ENCODE assay signal across 8 cellular contexts in the genomic region with DNA sequence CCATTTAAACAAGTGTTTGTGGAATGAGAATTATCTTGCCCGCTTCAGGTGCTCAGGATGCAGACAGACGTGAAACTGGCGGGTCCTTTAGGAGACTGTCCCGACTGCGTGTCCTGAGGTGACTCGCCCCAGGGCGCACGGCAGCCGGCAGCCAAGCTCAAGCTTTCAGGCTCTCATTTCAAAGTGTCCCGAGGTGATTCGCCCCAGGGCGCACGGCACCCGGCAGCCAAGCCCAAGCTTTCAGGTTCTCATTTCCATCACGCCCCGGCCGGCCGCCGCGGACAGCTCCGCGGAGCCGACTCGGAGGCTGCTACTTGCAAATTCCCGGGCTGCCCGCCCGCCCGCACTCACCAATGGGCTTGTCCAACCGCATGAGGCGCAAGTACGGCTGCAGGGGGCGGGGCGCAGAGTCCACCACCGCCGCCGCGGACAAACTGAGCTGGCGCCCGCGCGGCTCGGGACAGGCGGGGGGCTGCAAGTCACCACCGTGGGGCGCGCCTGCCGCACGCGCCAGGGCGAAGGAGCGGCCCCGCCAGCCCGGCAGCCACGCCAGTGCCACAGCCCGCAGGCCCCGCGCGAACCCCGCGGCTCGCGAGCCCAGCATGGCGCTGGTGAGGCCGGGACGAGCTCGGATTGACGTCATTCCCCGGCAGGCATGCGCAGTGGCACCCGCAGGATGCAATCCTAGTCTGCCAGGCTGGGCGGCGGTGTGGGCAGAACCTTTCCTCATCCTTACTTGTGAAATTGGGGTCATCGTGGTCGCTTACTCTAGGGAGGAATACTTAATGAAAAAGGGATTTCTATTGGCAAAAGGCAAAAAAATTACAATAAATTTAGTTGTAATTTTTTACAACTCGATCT. TPM values are rescaled to one million over a fixed set of nuclear protein-coding genes. Genes with fewer than 3 reads are reported as not detected.
A peak's percentile ranks its signal among the peaks of the same experiment; 100 is the strongest.
DNase-seq lines count a peak whose midpoint lies in the region; ATAC-seq lines count a peak whose summit lies in the region.

A gene with protein sequence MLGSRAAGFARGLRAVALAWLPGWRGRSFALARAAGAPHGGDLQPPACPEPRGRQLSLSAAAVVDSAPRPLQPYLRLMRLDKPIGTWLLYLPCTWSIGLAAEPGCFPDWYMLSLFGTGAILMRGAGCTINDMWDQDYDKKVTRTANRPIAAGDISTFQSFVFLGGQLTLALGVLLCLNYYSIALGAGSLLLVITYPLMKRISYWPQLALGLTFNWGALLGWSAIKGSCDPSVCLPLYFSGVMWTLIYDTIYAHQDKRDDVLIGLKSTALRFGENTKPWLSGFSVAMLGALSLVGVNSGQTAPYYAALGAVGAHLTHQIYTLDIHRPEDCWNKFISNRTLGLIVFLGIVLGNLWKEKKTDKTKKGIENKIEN (minus strand): TSS at position 638 of the 861 bp plus-strand sequence. CDS start 34 bp downstream, at position 604.

- peaks cover 51% of the 10 kb centered on the region for H3K4me1 Mint-ChIP-seq in activated CD4-positive, alpha-beta T cell treated with anti-CD3 and anti-CD28 coated beads, Interleukin-2, amount 10 ng/mL, durations not matched to agents 7 days and 5 days

- peak within 1 kb of the TSS; percentile 82 for H3K27ac ChIP-seq in BLaER1

- H3K4me3 Mint-ChIP-seq in activated CD4-positive, alpha-beta T cell treated with anti-CD3 and anti-CD28 coated beads, Interleukin-2, amount 10 ng/mL, durations not matched to agents 7 days and 5 days = peak within 1 kb of the TSS; percentile 98

- peaks cover 6% of the 10 kb centered on the region for H3K36me3 Mint-ChIP-seq in activated CD4-positive, alpha-beta T cell treated with anti-CD3 and anti-CD28 coated beads, Interleukin-2, amount 10 ng/mL, durations not matched to agents 7 days and 5 days (ENCODE audit: low read depth)

- peak within 1 kb of the TSS; percentile 78 for H3K4me3 ChIP-seq in BLaER1

- DNase-seq in GM19238 (ENCODE audit: insufficient read length, low spot score) (peak; percentile 87), NCI-H526 treated with DMSO at 0.1 percent for 48 hours (lab: John Stamatoyannopoulos, UW) (peak; percentile 58), cortex of kidney (lab: John Stamatoyannopoulos, UW) (peak; percentile 36), left lobe of liver (ENCODE audit: low spot score) (peak; percentile 97)
- peak; percentile 95 for DNase-seq in activated CD4-positive, alpha-beta T cell treated with anti-CD3 and anti-CD28 coated beads, Interleukin-2, amount 10 ng/mL, durations not matched to agents 7 days and 5 days
- peak; percentile 89 for DNase-seq in stimulated activated CD4-positive, alpha-beta T cell treated with anti-CD3 and anti-CD28 coated beads, Interleukin-2, amount 100 ng/mL, for 4 hours (ENCODE audit: low read depth)

- CTCF ChIA-PET in activated CD4-positive, alpha-beta T cell treated with anti-CD3 and anti-CD28 coated beads, Interleukin-2, amount 10 ng/mL, durations not matched to agents 7 days and 5 days (lab: Charles Lee) = interaction anchor here (0.7 to 2.4 kb wide), 20 partner anchors 9 to 433 kb away, joined by 3 to 18 read pairs (median 4); a partner anchor contains a TSS

- ATAC-seq in HG03442 (IDR thresholded peaks at IDR 0.05; ENCODE audit: unreplicated experiment) (peak; percentile 86), left lobe of liver (peak; percentile 95)

- no peaks in the 10 kb centered on the region for H3K27me3 ChIP-seq in BLaER1

- no peaks in the 10 kb centered on the region for H3K27me3 Mint-ChIP-seq in activated CD4-positive, alpha-beta T cell treated with anti-CD3 and anti-CD28 coated beads, Interleukin-2, amount 10 ng/mL, durations not matched to agents 7 days and 5 days

- no peaks in the 10 kb centered on the region for H3K36me3 ChIP-seq in BLaER1

- peak within 1 kb of the TSS; percentile 99 for H3K27ac Mint-ChIP-seq in activated CD4-positive, alpha-beta T cell treated with anti-CD3 and anti-CD28 coated beads, Interleukin-2, amount 10 ng/mL, durations not matched to agents 7 days and 5 days

- POLR2A ChIA-PET in activated CD4-positive, alpha-beta T cell treated with anti-CD3 and anti-CD28 coated beads, Interleukin-2, amount 10 ng/mL, durations not matched to agents 7 days and 5 days (lab: Charles Lee) = interaction anchor here (0.7 to 1.4 kb wide), 4 partner anchors 16 to 206 kb away, joined by 3 read pairs; a partner anchor contains a TSS

- H3K4me2 ChIP-seq in BLaER1 = peak within 1 kb of the TSS; percentile 83

- peaks cover 3% of the 10 kb centered on the region; the same call in 1 of the 2 replicates for H3K9me3 ChIP-seq in BLaER1

- H4K20me1 ChIP-seq in BLaER1 = 0 out of 2 replicates have a peak, but pooled peaks cover 16% of the 10 kb centered on the region

- H3K4me1 ChIP-seq in BLaER1 = peaks cover 41% of the 10 kb centered on the region

- peak within 1 kb of the TSS; percentile 86 for H3K9ac ChIP-seq in BLaER1

- peaks cover 3% of the 10 kb centered on the region for H3K9me3 Mint-ChIP-seq in activated CD4-positive, alpha-beta T cell treated with anti-CD3 and anti-CD28 coated beads, Interleukin-2, amount 10 ng/mL, durations not matched to agents 7 days and 5 days

RNA-seq across cellular contexts. Expression of the gene that starts here (rescaled TPM):
- total RNA-seq in activated CD4-positive, alpha-beta T cell treated with anti-CD3 and anti-CD28 coated beads, Interleukin-2, amount 10 ng/mL, durations not matched to agents 7 days and 5 days = 10 to 100 TPM; 16.2 to 17.9 TPM
- 10.3 TPM for total RNA-seq in left lobe of liver

Comparison
In these comparisons a context has a peak if more than half of its experiments do, and no peak if none do; other contexts are left out.
1. Peak in every context shown above with its lines: DNase-seq, ATAC-seq, H3K4me3 ChIP-seq and H3K27ac ChIP-seq.
2. DNase-seq: peak in every context shown above with its lines; median percentile 97 in left lobe of liver; 95 in activated CD4-positive, alpha-beta T cell treated with anti-CD3 and anti-CD28 coated beads, Interleukin-2, amount 10 ng/mL, durations not matched to agents 7 days and 5 days; 89 in stimulated activated CD4-positive, alpha-beta T cell treated with anti-CD3 and anti-CD28 coated beads, Interleukin-2, amount 100 ng/mL, for 4 hours; 87 in GM19238; 58 in NCI-H526 treated with DMSO at 0.1 percent for 48 hours; 36 in cortex of kidney.